In genomic region chr5:139438707-139439012, GRCh38 we compare ENCODE assay signal across 8 cellular contexts. TPM values are rescaled to one million over a fixed set of nuclear protein-coding genes. Genes with fewer than 3 reads are reported as not detected.
DNase-seq lines count a peak whose midpoint lies in the region; ATAC-seq and TF ChIP-seq lines count a peak whose summit lies in the region.

No MANE protein-coding gene starts in this region.

- H2BK120ac ChIP-seq in mesendoderm (ENCODE audit: low read depth, low read length): no peak overlapping the region

- H3K4me1 ChIP-seq in left ventricle myocardium inferior (peaks cover 17% of the 10 kb centered on the region), body of pancreas (peaks cover 10% of the 10 kb centered on the region), mesendoderm (ENCODE audit: control insufficient read depth, low read depth, low read length) (no peaks in the 10 kb centered on the region), uterus (no peaks in the 10 kb centered on the region)

- H4K8ac ChIP-seq in mesendoderm (ENCODE audit: low read depth, low read length): no peak overlapping the region

- H3K56ac ChIP-seq in mesendoderm (ENCODE audit: low read length): peak overlapping the region; percentile 28

- peaks cover 38% of the 10 kb centered on the region for H3K36me3 ChIP-seq in left ventricle myocardium inferior
- no peaks in the 10 kb centered on the region for H3K36me3 ChIP-seq in body of pancreas (replicated peaks in 1 of 2; ENCODE audit: insufficient read depth in 1 of 2, low read depth in 2 of 2)
- H3K36me3 ChIP-seq in mesendoderm (ENCODE audit: control insufficient read depth, insufficient read depth, low read length): no peaks in the 10 kb centered on the region
- no peaks in the 10 kb centered on the region for H3K36me3 ChIP-seq in uterus

- DNase-seq in left ventricle myocardium inferior (no peak), left cardiac atrium (no peak), body of pancreas (no peak), mesendoderm (no peak), uterus (no peak), A172 (ENCODE audit: low spot score) (no peak), NCI-H524 treated with DMSO at 0.1 percent for 48 hours (lab: John Stamatoyannopoulos, UW) (no peak), kidney glomerular epithelial cell (lab: John Stamatoyannopoulos, UW) (no peak)

- H3K27me3 ChIP-seq in left ventricle myocardium inferior (ENCODE audit: low read depth) (no peaks in the 10 kb centered on the region), body of pancreas (no peaks in the 10 kb centered on the region), mesendoderm (ENCODE audit: insufficient read depth, low read length, poor library complexity) (no peaks in the 10 kb centered on the region), uterus (no peaks in the 10 kb centered on the region)

- H3K4ac ChIP-seq in mesendoderm (ENCODE audit: low read depth, low read length): no peak overlapping the region

- ATAC-seq in left cardiac atrium: no peak
- ATAC-seq in body of pancreas: peak; percentile 3

- H2BK15ac ChIP-seq in mesendoderm (replicated peaks; ENCODE audit: low read depth): no peak overlapping the region

- TF ChIP-seq POLR2A in body of pancreas (IDR thresholded peaks at IDR 0.05) (no peak), uterus (IDR thresholded peaks at IDR 0.05) (no peak)

- no peak overlapping the region for H4K5ac ChIP-seq in mesendoderm (ENCODE audit: low read length)

- peak overlapping the region; percentile 30 for H3K9ac ChIP-seq in mesendoderm (ENCODE audit: low read length)

- TF ChIP-seq CTCF in left ventricle myocardium inferior (IDR thresholded peaks at IDR 0.05; ENCODE audit: borderline replicate concordance) (no peak), body of pancreas (IDR thresholded peaks at IDR 0.05) (no peak), uterus (IDR thresholded peaks at IDR 0.05) (no peak)

- H3K4me2 ChIP-seq in mesendoderm (ENCODE audit: low read length): peak overlapping the region; percentile 9

- H3K79me2 ChIP-seq in mesendoderm (ENCODE audit: control insufficient read depth, insufficient read depth, low read length): no peaks in the 10 kb centered on the region

- no peak overlapping the region for H2BK5ac ChIP-seq in mesendoderm (ENCODE audit: low read length)

- H3K4me3 ChIP-seq in left ventricle myocardium inferior (peak overlapping the region; percentile 81), body of pancreas (peak overlapping the region; percentile 42 to 92), mesendoderm (ENCODE audit: low read length) (peak overlapping the region; percentile 0), uterus (peak overlapping the region; percentile 87 to 92)

- H2AK5ac ChIP-seq in mesendoderm (ENCODE audit: low read length): no peak overlapping the region

- H3K27ac ChIP-seq in left ventricle myocardium inferior (replicated peaks): peak overlapping the region; percentile 95
- peak overlapping the region; percentile 74 to 96 (median 94) for H3K27ac ChIP-seq in body of pancreas
- no peak overlapping the region for H3K27ac ChIP-seq in mesendoderm (ENCODE audit: low read depth, low read length)
- peak overlapping the region; percentile 94 to 98 for H3K27ac ChIP-seq in uterus

- H3K79me1 ChIP-seq in mesendoderm (ENCODE audit: low read length): no peaks in the 10 kb centered on the region

- 13 to 15% methylated on average over 8 of the region's 8 CpGs for WGBS in body of pancreas, 2 donors
- WGBS in mesendoderm (ENCODE audit: extremely low coverage, insufficient coverage, low lambda C conversion rate): no CpG with 5 or more reads among the region's 8 CpGs

- H3K18ac ChIP-seq in mesendoderm (ENCODE audit: low read length): no peak overlapping the region

- intact Hi-C loops in left ventricle myocardium inferior (cut with micrococcal nuclease) (no loop called here), left cardiac atrium (cut with DNase I) (loop anchor here in 1 of 2 donors (5.0 kb wide), 1 partner anchor 79 kb away; no protein-coding TSS in a partner anchor), body of pancreas (cut with DNase I) (no loop called here), uterus (cut with DNase I; ENCODE audit: low total_unique reads) (no loop called here)

- H3K23ac ChIP-seq in mesendoderm (ENCODE audit: low read length): no peak overlapping the region

- H3K9me3 ChIP-seq in left ventricle myocardium inferior (replicated peaks) (no peaks in the 10 kb centered on the region), body of pancreas (no peaks in the 10 kb centered on the region), uterus (no peaks in the 10 kb centered on the region)

RNA-seq across cellular contexts. Expression of gene DNAJC18, which starts 0.7 kb away (rescaled TPM):
- 14.3 TPM for total RNA-seq in left ventricle myocardium inferior
- 10 to 100 TPM; 14.8 to 15.2 TPM for total RNA-seq in left cardiac atrium
- total RNA-seq in body of pancreas: 1 to 10 TPM; 1.6 to 3.0 TPM
- polyA plus RNA-seq in mesendoderm (2013, experiment 1 of 2): 19.2 TPM
- polyA plus RNA-seq in mesendoderm (2013, experiment 2 of 2): 16.9 TPM
- total RNA-seq in uterus: 10 to 100 TPM in 2 of 4 donors, 1 to 10 TPM in 2; 3.1 to 21.6 (median 12.6) TPM
- total RNA-seq in A172 (2014; rRNA removed; shearing (Covaris generic)): 6.4 and 8.2 TPM in 2 replicates

RNA-seq across cellular contexts. Expression of gene ECSCR, which starts 23.9 kb away (rescaled TPM):
- 20.9 TPM for total RNA-seq in left ventricle myocardium inferior
- total RNA-seq in left cardiac atrium: 10 to 100 TPM; 21.6 to 49.8 TPM
- total RNA-seq in body of pancreas: 1 to 10 TPM; 2.6 to 6.2 TPM
- 5.7 TPM for polyA plus RNA-seq in mesendoderm (2013, experiment 1 of 2)
- polyA plus RNA-seq in mesendoderm (2013, experiment 2 of 2): 6.4 TPM
- total RNA-seq in uterus: 10 to 100 TPM; 19.2 to 68.9 (median 42.0) TPM
- total RNA-seq in A172 (2014; rRNA removed; shearing (Covaris generic)): 0.62 and 1.8 TPM in 2 replicates

RNA-seq across cellular contexts. Expression of gene SMIM33, which starts 32.1 kb away (rescaled TPM):
- total RNA-seq in left ventricle myocardium inferior (not detected), left cardiac atrium (not detected), body of pancreas (not detected), uterus (not detected)
- not detected for polyA plus RNA-seq in mesendoderm (2013, experiment 1 of 2)
- not detected for polyA plus RNA-seq in mesendoderm (2013, experiment 2 of 2)
- total RNA-seq in A172 (2014; rRNA removed; shearing (Covaris generic)): not detected in 2 replicates

RNA-seq across cellular contexts. Expression of gene SPATA24, which starts 34.8 kb away (rescaled TPM):
- total RNA-seq in left ventricle myocardium inferior: 15.7 TPM
- 1 to 10 TPM; 8.8 to 9.0 TPM for total RNA-seq in left cardiac atrium
- total RNA-seq in body of pancreas: 10 to 100 TPM in 1 of 2 donors, not detected in 1; 18.9 TPM
- 10.0 TPM for polyA plus RNA-seq in mesendoderm (2013, experiment 1 of 2)
- 10.5 TPM for polyA plus RNA-seq in mesendoderm (2013, experiment 2 of 2)
- 1 to 10 TPM in 2 of 4 donors, not detected in 2; 2.4 to 3.4 TPM for total RNA-seq in uterus
- total RNA-seq in A172 (2014; rRNA removed; shearing (Covaris generic)): 9.9 and 18.7 TPM in 2 replicates

RNA-seq across cellular contexts. Expression of gene PROB1, which starts 43.8 kb away (rescaled TPM):
- 46.3 TPM for total RNA-seq in left ventricle myocardium inferior
- 10 to 100 TPM; 21.7 to 27.9 TPM for total RNA-seq in left cardiac atrium
- 1 to 10 TPM in 1 of 2 donors, under 1 TPM in 1; 0.52 to 1.3 TPM for total RNA-seq in body of pancreas
- polyA plus RNA-seq in mesendoderm (2013, experiment 1 of 2): 1.1 TPM
- polyA plus RNA-seq in mesendoderm (2013, experiment 2 of 2): 1.1 TPM
- 1 to 10 TPM in 3 of 4 donors, not detected in 1; 1.5 to 8.3 (median 1.7) TPM for total RNA-seq in uterus
- total RNA-seq in A172 (2014; rRNA removed; shearing (Covaris generic)): 0.17 and 0.53 TPM in 2 replicates

Comparison
In these comparisons a context has a peak if more than half of its experiments do, and no peak if none do; other contexts are left out.
1. H3K4me3 ChIP-seq: peak in every context shown above with its lines; median percentile 90 in uterus; 81 in left ventricle myocardium inferior; 67 in body of pancreas; 0 in mesendoderm.